8 cellular contexts compared by ENCODE assay signal in genomic region chr7:130894146-130895005, GRCh38.
DNase-seq lines count a peak whose midpoint lies in the region; ATAC-seq and TF ChIP-seq lines count a peak whose summit lies in the region.

No MANE protein-coding gene starts in this region.

- H3K36me3 ChIP-seq in mucosa of descending colon (ENCODE audit: low read depth), result peaks cover 4% of the 10 kb centered on the region

- peaks cover 74% of the 10 kb centered on the region for H3K4me1 ChIP-seq in mucosa of descending colon (ENCODE audit: low read depth)

- H3K9me3 ChIP-seq in mucosa of descending colon, result no peaks in the 10 kb centered on the region

- ATAC-seq in central memory CD8-positive, alpha-beta T cell (replicated peaks; ENCODE audit: extremely low read depth, poor library complexity, severe bottlenecking), result no peak
- ATAC-seq in mucosa of descending colon (peak; percentile 44), GM21825 (IDR thresholded peaks at IDR 0.05; ENCODE audit: unreplicated experiment) (no peak), HG03442 (IDR thresholded peaks at IDR 0.05; ENCODE audit: unreplicated experiment) (no peak)

- TF ChIP-seq CTCF in mucosa of descending colon (IDR thresholded peaks at IDR 0.05), result no peak

- H3K27me3 Mint-ChIP-seq in central memory CD8-positive, alpha-beta T cell, result no peaks in the 10 kb centered on the region

- H3K27ac Mint-ChIP-seq in central memory CD8-positive, alpha-beta T cell (ENCODE audit: low read depth), result peak overlapping the region; percentile 81

- peak overlapping the region; percentile 48 for H3K4me3 Mint-ChIP-seq in central memory CD8-positive, alpha-beta T cell

- intact Hi-C loops in mucosa of descending colon (cut with DNase I, micrococcal nuclease), result loop anchor here (10.0 kb wide), 1 partner anchor 150 kb away; no protein-coding TSS in a partner anchor

- H3K36me3 Mint-ChIP-seq in central memory CD8-positive, alpha-beta T cell (ENCODE audit: insufficient read depth), result peaks cover 80% of the 10 kb centered on the region

- H3K4me3 ChIP-seq in mucosa of descending colon, result no peak overlapping the region

- no peaks in the 10 kb centered on the region for H3K9me3 Mint-ChIP-seq in central memory CD8-positive, alpha-beta T cell

- peaks cover 65% of the 10 kb centered on the region for H3K4me1 Mint-ChIP-seq in central memory CD8-positive, alpha-beta T cell

- DNase-seq in DMS79 (lab: John Stamatoyannopoulos, UW) (peak; percentile 75), NCI-H774 (lab: John Stamatoyannopoulos, UW) (peak; percentile 37), mucosa of descending colon (peak in 2 of 3 donors; percentile 70 to 83), NCI-H1436 (lab: John Stamatoyannopoulos, UW) (no peak)
- DNase-seq in central memory CD8-positive, alpha-beta T cell (ENCODE audit: low spot score in 2 of 2), result no peak
- no peak for DNase-seq in stimulated activated CD4-positive, alpha-beta T cell treated with anti-CD3 and anti-CD28 coated beads, Interleukin-12 subunit alpha, Interleukin-12 subunit beta, amount 100 ng/mL, for 4 hours

Comparison
In these comparisons a context has a peak if more than half of its experiments do, and no peak if none do; other contexts are left out.
1. DNase-seq: peak in DMS79 (single experiment), NCI-H774 (single experiment) and mucosa of descending colon (2 of 3); none in central memory CD8-positive, alpha-beta T cell (0 of 2), NCI-H1436 (single experiment) and stimulated activated CD4-positive, alpha-beta T cell treated with anti-CD3 and anti-CD28 coated beads, Interleukin-12 subunit alpha, Interleukin-12 subunit beta, amount 100 ng/mL, for 4 hours (single experiment).